ENCODE assay signal across 9 cellular contexts in the genomic region with DNA sequence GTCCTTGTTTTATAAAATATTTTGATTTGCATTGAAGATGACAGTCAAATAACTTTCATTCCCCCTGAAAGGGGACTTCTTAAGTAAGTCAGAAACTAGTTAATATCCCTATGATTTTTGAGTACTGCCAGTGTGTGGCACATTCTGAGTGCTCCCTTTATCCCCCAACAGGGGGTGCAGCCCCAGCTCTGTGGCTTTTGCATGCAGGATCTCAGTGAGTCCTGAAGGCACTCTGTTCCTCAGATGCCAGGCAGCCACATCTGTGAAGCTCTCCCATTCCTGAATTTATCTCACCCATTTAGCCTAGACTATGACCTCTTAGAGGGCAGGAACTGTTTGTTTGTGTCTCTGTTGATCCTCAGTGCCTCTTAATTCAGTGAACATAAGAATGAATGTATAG.
DNase-seq lines count a peak whose midpoint lies in the region; ATAC-seq and TF ChIP-seq lines count a peak whose summit lies in the region.
"Had no signal": no experiment of that assay in that cellular context is flagged by ENCODE, and none has a peak within 500 bp of the region (broad histone marks: within the 10 kb centered on the region; RNA-seq: fewer than 3 reads in every experiment).

No MANE protein-coding gene starts in this region.

- DNase-seq in AG09319 (ENCODE audit: extremely low read depth, low read depth): no peak
- no peak for DNase-seq in GM13977 (ENCODE audit: low spot score)
- peak; percentile 55 for DNase-seq in RKO (ENCODE audit: low spot score)
- no peak for DNase-seq in left ventricle myocardium superior
- DNase-seq in occipital lobe (lab: John Stamatoyannopoulos, UW): no peak
- no peak for DNase-seq in NCI-H1417 treated with DMSO at 0.1 percent for 48 hours (lab: John Stamatoyannopoulos, UW)
- DNase-seq in SHP77 treated with DMSO at 0.1 percent for 48 hours (lab: John Stamatoyannopoulos, UW): no peak
- DNase-seq: anterior cingulate cortex had no signal

- intact Hi-C loops in left ventricle myocardium superior (cut with micrococcal nuclease): no loop called here

- no peak for TF ChIP-seq POLR2A in GM18505 (IDR thresholded peaks at IDR 0.05; ENCODE audit: borderline replicate concordance, extremely low read depth, insufficient read depth, insufficient read length)

- TF ChIP-seq CTCF in AG09319 (IDR thresholded peaks at IDR 0.05; ENCODE audit: low read depth, low read length) (peak; percentile 28), GM13977 (IDR thresholded peaks at IDR 0.05; ENCODE audit: extremely low read depth, insufficient read depth, missing control alignments) (peak; percentile 32)

- in situ Hi-C loops in GM13977 (cut with MboI; ENCODE audit: low pct_unique_long_range_greater_than_20kb, low sequenced_read_pairs, unreplicated experiment): no loop called here

- ATAC-seq in left ventricle myocardium superior (peak; percentile 51), GM18505 (IDR thresholded peaks at IDR 0.05; ENCODE audit: unreplicated experiment) (no peak)
